ENCODE assay signal across 26 cellular contexts in genomic region chr2:200677161-200677560, GRCh38.
"Had no signal": no experiment of that assay in that cellular context is flagged by ENCODE, and none has a peak within 500 bp of the region (broad histone marks: within the 10 kb centered on the region; RNA-seq: fewer than 3 reads in every experiment).

No MANE protein-coding gene starts in this region.

- H3K4me1 ChIP-seq: gastrocnemius medialis, prostate gland, transverse colon, vagina had no signal

- ATAC-seq: activated T-cell treated with anti-CD3 and anti-CD28 coated beads, Interleukin-2, amount 50 U/mL, for 72 hours; gastrocnemius medialis; natural killer cell; stimulated activated effector memory CD8-positive, alpha-beta T cell treated with anti-CD3 and anti-CD28 coated beads, Interleukin-12 subunit alpha, Interleukin-12 subunit beta, amount 100 ng/mL, for 72 hours; stimulated activated naive CD8-positive, alpha-beta T cell treated with anti-CD3 and anti-CD28 coated beads, Interleukin-15, amount 100 ng/mL, for 72 hours; T-helper 17 cell had no signal

- H3K9me3 ChIP-seq: esophagus squamous epithelium, gastrocnemius medialis, ovary, prostate gland, transverse colon, vagina had no signal

- H3K27me3 ChIP-seq: cardiac muscle cell, esophagus squamous epithelium, gastrocnemius medialis, ovary, transverse colon, vagina had no signal

- H3K4me3 Mint-ChIP-seq: activated CD4-positive, alpha-beta memory T cell treated with anti-CD3 and anti-CD28 coated beads, Interleukin-2, amount 10 ng/mL, durations not matched to agents 7 days and 5 days; activated naive CD4-positive, alpha-beta T cell treated with anti-CD3 and anti-CD28 coated beads for 36 hours; activated naive CD8-positive, alpha-beta T cell treated with anti-CD3 and anti-CD28 coated beads, Interleukin-2, amount 10 ng/mL, durations not matched to agents 7 days and 5 days; activated T-cell treated with anti-CD3 and anti-CD28 coated beads, Interleukin-2, amount 50 U/mL, for 72 hours; endodermal cell; mesothelial cell of epicardium; natural killer cell; stimulated activated effector memory CD8-positive, alpha-beta T cell treated with anti-CD3 and anti-CD28 coated beads, Interleukin-12 subunit alpha, Interleukin-12 subunit beta, amount 100 ng/mL, for 72 hours; stimulated activated naive CD8-positive, alpha-beta T cell treated with anti-CD3 and anti-CD28 coated beads, Interleukin-15, amount 100 ng/mL, for 72 hours; T-helper 17 cell had no signal

- H3K27me3 Mint-ChIP-seq: stimulated activated naive CD8-positive, alpha-beta T cell treated with anti-CD3 and anti-CD28 coated beads, Interleukin-15, amount 100 ng/mL, for 72 hours had no signal

- H3K36me3 Mint-ChIP-seq: activated naive CD8-positive, alpha-beta T cell treated with anti-CD3 and anti-CD28 coated beads, Interleukin-2, amount 10 ng/mL, durations not matched to agents 7 days and 5 days; mesothelial cell of epicardium; natural killer cell; stimulated activated effector memory CD8-positive, alpha-beta T cell treated with anti-CD3 and anti-CD28 coated beads, Interleukin-12 subunit alpha, Interleukin-12 subunit beta, amount 100 ng/mL, for 72 hours had no signal

- H3K27ac ChIP-seq: cardiac muscle cell, gastrocnemius medialis, transverse colon, vagina had no signal

- H3K9me3 Mint-ChIP-seq: activated CD4-positive, alpha-beta memory T cell treated with anti-CD3 and anti-CD28 coated beads, Interleukin-2, amount 10 ng/mL, durations not matched to agents 7 days and 5 days; activated naive CD4-positive, alpha-beta T cell treated with anti-CD3 and anti-CD28 coated beads for 36 hours; activated naive CD8-positive, alpha-beta T cell treated with anti-CD3 and anti-CD28 coated beads, Interleukin-2, amount 10 ng/mL, durations not matched to agents 7 days and 5 days; activated T-cell treated with anti-CD3 and anti-CD28 coated beads, Interleukin-2, amount 50 U/mL, for 72 hours; endodermal cell; mesothelial cell of epicardium; natural killer cell; stimulated activated effector memory CD8-positive, alpha-beta T cell treated with anti-CD3 and anti-CD28 coated beads, Interleukin-12 subunit alpha, Interleukin-12 subunit beta, amount 100 ng/mL, for 72 hours; stimulated activated naive CD8-positive, alpha-beta T cell treated with anti-CD3 and anti-CD28 coated beads, Interleukin-15, amount 100 ng/mL, for 72 hours had no signal

- DNase-seq: activated CD4-positive, alpha-beta memory T cell treated with anti-CD3 and anti-CD28 coated beads, Interleukin-2, amount 10 ng/mL, durations not matched to agents 7 days and 5 days; activated CD4-positive, alpha-beta T cell treated with anti-CD3 and anti-CD28 coated beads for 48 hours; activated CD4-positive, CD25-positive, alpha-beta regulatory T cell; activated effector memory CD4-positive, alpha-beta T cell treated with Interleukin-2 at 50 U/mL for 16 hours; activated naive CD4-positive, alpha-beta T cell treated with anti-CD3 and anti-CD28 coated beads for 36 hours; activated naive CD8-positive, alpha-beta T cell treated with anti-CD3 and anti-CD28 coated beads, Interleukin-2, amount 10 ng/mL, durations not matched to agents 7 days and 5 days; activated T-cell treated with anti-CD3 and anti-CD28 coated beads, Interleukin-2, amount 50 U/mL, for 72 hours; cortex of kidney; endodermal cell; esophagus squamous epithelium; gastrocnemius medialis; head of caudate nucleus; kidney; mammary epithelial cell; natural killer cell; stimulated activated CD4-positive, alpha-beta T cell treated with anti-CD3 and anti-CD28 coated beads, Interleukin-2, amount 100 ng/mL, for 24 hours; stimulated activated naive CD8-positive, alpha-beta T cell treated with anti-CD3 and anti-CD28 coated beads, Interleukin-15, amount 100 ng/mL, for 72 hours; T-helper 17 cell; transverse colon had no signal

- H3K36me3 ChIP-seq: cardiac muscle cell, esophagus squamous epithelium, gastrocnemius medialis, ovary, prostate gland, transverse colon, vagina had no signal

- H3K4me3 ChIP-seq: cardiac muscle cell, esophagus squamous epithelium, gastrocnemius medialis, ovary, prostate gland, skin epidermis, transverse colon, vagina had no signal

- H3K27ac Mint-ChIP-seq: activated CD4-positive, alpha-beta memory T cell treated with anti-CD3 and anti-CD28 coated beads, Interleukin-2, amount 10 ng/mL, durations not matched to agents 7 days and 5 days; activated naive CD4-positive, alpha-beta T cell treated with anti-CD3 and anti-CD28 coated beads for 36 hours; activated naive CD8-positive, alpha-beta T cell treated with anti-CD3 and anti-CD28 coated beads, Interleukin-2, amount 10 ng/mL, durations not matched to agents 7 days and 5 days; activated T-cell treated with anti-CD3 and anti-CD28 coated beads, Interleukin-2, amount 50 U/mL, for 72 hours; endodermal cell; mesothelial cell of epicardium; natural killer cell; stimulated activated effector memory CD8-positive, alpha-beta T cell treated with anti-CD3 and anti-CD28 coated beads, Interleukin-12 subunit alpha, Interleukin-12 subunit beta, amount 100 ng/mL, for 72 hours; stimulated activated naive CD8-positive, alpha-beta T cell treated with anti-CD3 and anti-CD28 coated beads, Interleukin-15, amount 100 ng/mL, for 72 hours; T-helper 17 cell had no signal

- H3K4me1 Mint-ChIP-seq: endodermal cell; natural killer cell; stimulated activated effector memory CD8-positive, alpha-beta T cell treated with anti-CD3 and anti-CD28 coated beads, Interleukin-12 subunit alpha, Interleukin-12 subunit beta, amount 100 ng/mL, for 72 hours had no signal
